In the genomic region with DNA sequence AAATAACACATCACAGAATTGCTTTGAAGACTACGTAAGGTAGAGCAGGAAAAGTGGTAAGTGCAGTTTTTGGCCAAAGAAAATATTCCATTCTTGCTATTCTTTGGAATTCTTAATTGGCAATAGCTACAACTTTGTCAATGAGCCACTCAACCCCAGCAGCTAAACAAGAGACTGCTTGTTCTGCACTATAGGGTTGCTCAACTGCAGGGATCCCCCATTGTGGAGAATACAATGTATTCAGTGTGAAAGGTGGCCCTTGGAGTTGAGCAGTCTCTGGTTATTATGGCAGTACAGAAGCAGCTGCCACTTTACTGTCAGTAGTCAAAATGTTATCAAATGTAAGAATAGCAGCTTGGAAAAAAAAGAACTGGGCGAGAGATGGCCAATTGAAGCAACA, we compare ENCODE assay signal across 1 cellular context.
TF ChIP-seq lines count a peak whose summit lies in the region.

No MANE protein-coding gene starts in this region.

TF ChIP-seq in GM23338, 12 proteins besides CTCF, POLR2A, EP300 and RAD21:
- TF ChIP-seq, protein P1, sequence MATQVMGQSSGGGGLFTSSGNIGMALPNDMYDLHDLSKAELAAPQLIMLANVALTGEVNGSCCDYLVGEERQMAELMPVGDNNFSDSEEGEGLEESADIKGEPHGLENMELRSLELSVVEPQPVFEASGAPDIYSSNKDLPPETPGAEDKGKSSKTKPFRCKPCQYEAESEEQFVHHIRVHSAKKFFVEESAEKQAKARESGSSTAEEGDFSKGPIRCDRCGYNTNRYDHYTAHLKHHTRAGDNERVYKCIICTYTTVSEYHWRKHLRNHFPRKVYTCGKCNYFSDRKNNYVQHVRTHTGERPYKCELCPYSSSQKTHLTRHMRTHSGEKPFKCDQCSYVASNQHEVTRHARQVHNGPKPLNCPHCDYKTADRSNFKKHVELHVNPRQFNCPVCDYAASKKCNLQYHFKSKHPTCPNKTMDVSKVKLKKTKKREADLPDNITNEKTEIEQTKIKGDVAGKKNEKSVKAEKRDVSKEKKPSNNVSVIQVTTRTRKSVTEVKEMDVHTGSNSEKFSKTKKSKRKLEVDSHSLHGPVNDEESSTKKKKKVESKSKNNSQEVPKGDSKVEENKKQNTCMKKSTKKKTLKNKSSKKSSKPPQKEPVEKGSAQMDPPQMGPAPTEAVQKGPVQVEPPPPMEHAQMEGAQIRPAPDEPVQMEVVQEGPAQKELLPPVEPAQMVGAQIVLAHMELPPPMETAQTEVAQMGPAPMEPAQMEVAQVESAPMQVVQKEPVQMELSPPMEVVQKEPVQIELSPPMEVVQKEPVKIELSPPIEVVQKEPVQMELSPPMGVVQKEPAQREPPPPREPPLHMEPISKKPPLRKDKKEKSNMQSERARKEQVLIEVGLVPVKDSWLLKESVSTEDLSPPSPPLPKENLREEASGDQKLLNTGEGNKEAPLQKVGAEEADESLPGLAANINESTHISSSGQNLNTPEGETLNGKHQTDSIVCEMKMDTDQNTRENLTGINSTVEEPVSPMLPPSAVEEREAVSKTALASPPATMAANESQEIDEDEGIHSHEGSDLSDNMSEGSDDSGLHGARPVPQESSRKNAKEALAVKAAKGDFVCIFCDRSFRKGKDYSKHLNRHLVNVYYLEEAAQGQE (IDR thresholded peaks at IDR 0.05; ENCODE audit: unreplicated experiment): no peak
- TF ChIP-seq POLR2AphosphoS5 (IDR thresholded peaks at IDR 0.05; ENCODE audit: low read depth) (no peak), EZH2 (IDR thresholded peaks at IDR 0.05; ENCODE audit: low read depth, unreplicated experiment) (no peak), EZH2phosphoT487 (IDR thresholded peaks at IDR 0.05; ENCODE audit: unreplicated experiment) (no peak), CREB1 (CRISPR knock-in tag; IDR thresholded peaks at IDR 0.05; ENCODE audit: low read depth) (no peak), ZNF114 (CRISPR knock-in tag; IDR thresholded peaks at IDR 0.05) (no peak), STAT1 (IDR thresholded peaks at IDR 0.05; ENCODE audit: unreplicated experiment) (no peak), JUNB (IDR thresholded peaks at IDR 0.05; ENCODE audit: unreplicated experiment) (no peak), NANOG (IDR thresholded peaks at IDR 0.05; ENCODE audit: borderline replicate concordance) (no peak), ZNF331 (CRISPR knock-in tag; IDR thresholded peaks at IDR 0.05; ENCODE audit: low read depth) (no peak)
- TF ChIP-seq, protein P2, sequence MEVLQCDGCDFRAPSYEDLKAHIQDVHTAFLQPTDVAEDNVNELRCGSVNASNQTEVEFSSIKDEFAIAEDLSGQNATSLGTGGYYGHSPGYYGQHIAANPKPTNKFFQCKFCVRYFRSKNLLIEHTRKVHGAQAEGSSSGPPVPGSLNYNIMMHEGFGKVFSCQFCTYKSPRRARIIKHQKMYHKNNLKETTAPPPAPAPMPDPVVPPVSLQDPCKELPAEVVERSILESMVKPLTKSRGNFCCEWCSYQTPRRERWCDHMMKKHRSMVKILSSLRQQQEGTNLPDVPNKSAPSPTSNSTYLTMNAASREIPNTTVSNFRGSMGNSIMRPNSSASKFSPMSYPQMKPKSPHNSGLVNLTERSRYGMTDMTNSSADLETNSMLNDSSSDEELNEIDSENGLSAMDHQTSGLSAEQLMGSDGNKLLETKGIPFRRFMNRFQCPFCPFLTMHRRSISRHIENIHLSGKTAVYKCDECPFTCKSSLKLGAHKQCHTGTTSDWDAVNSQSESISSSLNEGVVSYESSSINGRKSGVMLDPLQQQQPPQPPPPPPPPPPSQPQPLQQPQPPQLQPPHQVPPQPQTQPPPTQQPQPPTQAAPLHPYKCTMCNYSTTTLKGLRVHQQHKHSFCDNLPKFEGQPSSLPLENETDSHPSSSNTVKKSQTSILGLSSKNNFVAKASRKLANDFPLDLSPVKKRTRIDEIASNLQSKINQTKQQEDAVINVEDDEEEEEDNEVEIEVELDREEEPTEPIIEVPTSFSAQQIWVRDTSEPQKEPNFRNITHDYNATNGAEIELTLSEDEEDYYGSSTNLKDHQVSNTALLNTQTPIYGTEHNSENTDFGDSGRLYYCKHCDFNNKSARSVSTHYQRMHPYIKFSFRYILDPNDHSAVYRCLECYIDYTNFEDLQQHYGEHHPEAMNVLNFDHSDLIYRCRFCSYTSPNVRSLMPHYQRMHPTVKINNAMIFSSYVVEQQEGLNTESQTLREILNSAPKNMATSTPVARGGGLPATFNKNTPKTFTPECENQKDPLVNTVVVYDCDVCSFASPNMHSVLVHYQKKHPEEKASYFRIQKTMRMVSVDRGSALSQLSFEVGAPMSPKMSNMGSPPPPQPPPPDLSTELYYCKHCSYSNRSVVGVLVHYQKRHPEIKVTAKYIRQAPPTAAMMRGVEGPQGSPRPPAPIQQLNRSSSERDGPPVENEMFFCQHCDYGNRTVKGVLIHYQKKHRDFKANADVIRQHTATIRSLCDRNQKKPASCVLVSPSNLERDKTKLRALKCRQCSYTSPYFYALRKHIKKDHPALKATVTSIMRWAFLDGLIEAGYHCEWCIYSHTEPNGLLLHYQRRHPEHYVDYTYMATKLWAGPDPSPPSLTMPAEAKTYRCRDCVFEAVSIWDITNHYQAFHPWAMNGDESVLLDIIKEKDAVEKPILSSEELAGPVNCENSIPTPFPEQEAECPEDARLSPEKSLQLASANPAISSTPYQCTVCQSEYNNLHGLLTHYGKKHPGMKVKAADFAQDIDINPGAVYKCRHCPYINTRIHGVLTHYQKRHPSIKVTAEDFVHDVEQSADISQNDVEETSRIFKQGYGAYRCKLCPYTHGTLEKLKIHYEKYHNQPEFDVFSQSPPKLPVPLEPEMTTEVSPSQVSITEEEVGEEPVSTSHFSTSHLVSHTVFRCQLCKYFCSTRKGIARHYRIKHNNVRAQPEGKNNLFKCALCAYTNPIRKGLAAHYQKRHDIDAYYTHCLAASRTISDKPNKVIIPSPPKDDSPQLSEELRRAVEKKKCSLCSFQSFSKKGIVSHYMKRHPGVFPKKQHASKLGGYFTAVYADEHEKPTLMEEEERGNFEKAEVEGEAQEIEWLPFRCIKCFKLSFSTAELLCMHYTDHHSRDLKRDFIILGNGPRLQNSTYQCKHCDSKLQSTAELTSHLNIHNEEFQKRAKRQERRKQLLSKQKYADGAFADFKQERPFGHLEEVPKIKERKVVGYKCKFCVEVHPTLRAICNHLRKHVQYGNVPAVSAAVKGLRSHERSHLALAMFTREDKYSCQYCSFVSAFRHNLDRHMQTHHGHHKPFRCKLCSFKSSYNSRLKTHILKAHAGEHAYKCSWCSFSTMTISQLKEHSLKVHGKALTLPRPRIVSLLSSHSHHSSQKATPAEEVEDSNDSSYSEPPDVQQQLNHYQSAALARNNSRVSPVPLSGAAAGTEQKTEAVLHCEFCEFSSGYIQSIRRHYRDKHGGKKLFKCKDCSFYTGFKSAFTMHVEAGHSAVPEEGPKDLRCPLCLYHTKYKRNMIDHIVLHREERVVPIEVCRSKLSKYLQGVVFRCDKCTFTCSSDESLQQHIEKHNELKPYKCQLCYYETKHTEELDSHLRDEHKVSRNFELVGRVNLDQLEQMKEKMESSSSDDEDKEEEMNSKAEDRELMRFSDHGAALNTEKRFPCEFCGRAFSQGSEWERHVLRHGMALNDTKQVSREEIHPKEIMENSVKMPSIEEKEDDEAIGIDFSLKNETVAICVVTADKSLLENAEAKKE (CRISPR knock-in tag; IDR thresholded peaks at IDR 0.05): no peak
- TF ChIP-seq, protein P3, sequence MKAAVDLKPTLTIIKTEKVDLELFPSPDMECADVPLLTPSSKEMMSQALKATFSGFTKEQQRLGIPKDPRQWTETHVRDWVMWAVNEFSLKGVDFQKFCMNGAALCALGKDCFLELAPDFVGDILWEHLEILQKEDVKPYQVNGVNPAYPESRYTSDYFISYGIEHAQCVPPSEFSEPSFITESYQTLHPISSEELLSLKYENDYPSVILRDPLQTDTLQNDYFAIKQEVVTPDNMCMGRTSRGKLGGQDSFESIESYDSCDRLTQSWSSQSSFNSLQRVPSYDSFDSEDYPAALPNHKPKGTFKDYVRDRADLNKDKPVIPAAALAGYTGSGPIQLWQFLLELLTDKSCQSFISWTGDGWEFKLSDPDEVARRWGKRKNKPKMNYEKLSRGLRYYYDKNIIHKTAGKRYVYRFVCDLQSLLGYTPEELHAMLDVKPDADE (IDR thresholded peaks at IDR 0.05): no peak
